20 cellular contexts compared by ENCODE assay signal in the genomic region with DNA sequence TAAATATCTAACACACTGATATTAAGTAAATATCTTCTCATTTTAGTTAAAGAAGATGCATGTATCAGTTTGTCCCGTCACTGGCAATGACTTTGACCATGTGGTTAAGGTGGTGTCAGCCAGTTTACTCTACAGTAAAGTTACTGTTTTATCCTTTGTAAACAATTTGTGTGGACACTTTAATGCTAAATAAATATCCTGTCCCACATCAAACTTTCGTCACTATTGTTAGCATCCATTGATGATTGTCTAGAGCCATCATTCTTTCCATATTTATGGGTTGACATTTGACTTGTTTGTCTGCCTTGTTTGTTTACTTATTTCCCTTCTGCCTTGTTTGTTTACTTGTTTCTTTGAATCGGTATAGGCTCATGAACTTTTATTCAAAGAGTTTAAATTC. TPM values are rescaled to one million over a fixed set of nuclear protein-coding genes. Genes with fewer than 3 reads are reported as not detected.
A peak's percentile ranks its signal among the peaks of the same experiment; 100 is the strongest.
DNase-seq lines count a peak whose midpoint lies in the region; ATAC-seq, FAIRE-seq and TF ChIP-seq lines count a peak whose summit lies in the region.
"Had no signal": no experiment of that assay in that cellular context is flagged by ENCODE, and none has a peak within 500 bp of the region (broad histone marks: within the 10 kb centered on the region; RNA-seq: fewer than 3 reads in every experiment).

No MANE protein-coding gene starts in this region.

- TF ChIP-seq POLR2A in HepG2 (IDR thresholded peaks at IDR 0.05; ENCODE audit: insufficient read depth in 1 of 2, low read depth in 2 of 2, low read length in 2 of 2) = no peak
- TF ChIP-seq POLR2A in right lobe of liver (IDR thresholded peaks at IDR 0.05) = no peak

- no peak overlapping the region; the same call in 1 of the 2 replicates for H3K4me2 ChIP-seq in HepG2 (ENCODE audit: low read depth, low read length)
- H3K4me2 ChIP-seq in PC-3 (ENCODE audit: low read length) = no peak overlapping the region
- H3K4me2 ChIP-seq: GM23338 had no signal

- CTCF ChIA-PET in HepG2 (lab: Yijun Ruan, JAX; ENCODE audit: low intra/inter-chr PET ratio, low total read pairs) (no interaction called here), PC-3 (lab: Charles Lee) (no interaction called here)

- no peaks in the 10 kb centered on the region for H3K79me2 ChIP-seq in HepG2 (ENCODE audit: insufficient read depth, low read length)
- H3K79me2 ChIP-seq in PC-3 (ENCODE audit: low read length) = no peaks in the 10 kb centered on the region

- H3K36me3 ChIP-seq in HepG2 (replicated peaks in 1 of 2; ENCODE audit: control insufficient read depth in 1 of 2, insufficient read depth in 2 of 2, low read length in 2 of 2) = no peaks in the 10 kb centered on the region
- no peaks in the 10 kb centered on the region for H3K36me3 ChIP-seq in right lobe of liver
- no peaks in the 10 kb centered on the region for H3K36me3 ChIP-seq in PC-3 (ENCODE audit: low read depth, low read length)

- H3K9ac ChIP-seq in HepG2 (ENCODE audit: insufficient read depth, low read depth, low read length) (no peak overlapping the region), PC-3 (ENCODE audit: low read length) (no peak overlapping the region)

- H3K4me3 ChIP-seq in HepG2 (replicated peaks in 1 of 3; ENCODE audit: insufficient read depth in 1 of 3, low read depth in 2 of 3, low read length in 3 of 3) (no peak overlapping the region), right lobe of liver (no peak overlapping the region), PC-3 (ENCODE audit: low read length) (no peak overlapping the region)
- H3K4me3 ChIP-seq: GM12878, GM23338 had no signal

- in situ Hi-C loops in HepG2 (cut with HindIII; ENCODE audit: extremely low pct_ligation_motif_present, low pct_unique_long_range_greater_than_20kb) = no loop called here

- peak; percentile 57 for DNase-seq in HepG2 (ENCODE audit: low spot score)
- no peak for DNase-seq in right lobe of liver
- peak; percentile 47 for DNase-seq in PC-3
- DNase-seq in left colon = no peak
- no peak for DNase-seq in Right ventricle myocardium inferior (ENCODE audit: missing footprints)
- no peak for DNase-seq in activated CD4-positive, alpha-beta T cell treated with anti-CD3 and anti-CD28 coated beads, Interleukin-2, amount 50 U/mL, for 48 hours
- DNase-seq: 8988T; C1 segment of cervical spinal cord; Calu3; CD4-positive, alpha-beta memory T cell; COR-L47; DMS79; EL; GDM1; H9 had no signal

- H3K9me3 ChIP-seq in HepG2 (ENCODE audit: low read length) = no peaks in the 10 kb centered on the region
- H3K9me3 ChIP-seq in right lobe of liver = no peaks in the 10 kb centered on the region
- H3K9me3 ChIP-seq in PC-3 (ENCODE audit: low read length) = no peaks in the 10 kb centered on the region

- H4K20me1 ChIP-seq in HepG2 (ENCODE audit: insufficient read depth, low read length) (no peaks in the 10 kb centered on the region), PC-3 (ENCODE audit: low read length) (no peaks in the 10 kb centered on the region)

- no peak for TF ChIP-seq CTCF in HepG2 (CRISPR knock-in tag; IDR thresholded peaks at IDR 0.05)
- no peak for TF ChIP-seq CTCF in right lobe of liver (IDR thresholded peaks at IDR 0.05)
- no peak for TF ChIP-seq CTCF in PC-3 (conservative IDR thresholded peaks at IDR 0.05; ENCODE audit: low read depth, low read length)

- ATAC-seq in HepG2 (peak; percentile 72), right lobe of liver (no peak), PC-3 (peak; percentile 79), left colon (peak; percentile 71), HG03342 (IDR thresholded peaks at IDR 0.05; ENCODE audit: unreplicated experiment) (no peak), Right ventricle myocardium inferior (no peak)
- ATAC-seq: GM12878, GM23338, HCT116 had no signal

- POLR2A ChIA-PET in HepG2 (lab: Yijun Ruan, JAX) = no interaction called here
- POLR2A ChIA-PET in PC-3 (lab: Charles Lee; ENCODE audit: unreplicated experiment) = no interaction called here

- under 1% methylated on average over 3 of the region's 3 CpGs for WGBS in HepG2 (ENCODE audit: low lambda C conversion rate)
- WGBS in right lobe of liver (ENCODE audit: insufficient coverage, low coverage, low lambda C conversion rate, missing lambda C conversion rate) = 22% methylated on average over 3 of the region's 3 CpGs

- TF ChIP-seq EP300 in HepG2 (IDR thresholded peaks at IDR 0.05; ENCODE audit: low read depth in 2 of 2, low read length in 2 of 2) (peak in 1 of 2 experiments; percentile 70; a peak in 1 of 4 replicates), HepG2 (CRISPR knock-in tag; IDR thresholded peaks at IDR 0.05; ENCODE audit: borderline replicate concordance) (0 out of 2 replicates have a peak, but pooled peaks have one; percentile 13)

- H3K4me1 ChIP-seq in HepG2 (ENCODE audit: insufficient read depth, low read length) (peaks cover 25% of the 10 kb centered on the region; the same call in 1 of the 2 replicates), right lobe of liver (no peaks in the 10 kb centered on the region), PC-3 (ENCODE audit: insufficient read depth, low read length) (no peaks in the 10 kb centered on the region)

- H3F3A ChIP-seq in PC-3 (ENCODE audit: low read length, unreplicated experiment) = no peaks in the 10 kb centered on the region

- FAIRE-seq in HepG2 (lab: Jason Lieb, UNC) = peak; percentile 48
- FAIRE-seq: GM12878, GM19239 had no signal

- no peak overlapping the region for H3K27ac ChIP-seq in HepG2 (ENCODE audit: extremely low read length, insufficient read depth, low read length)
- H3K27ac ChIP-seq in right lobe of liver = no peak overlapping the region
- H3K27ac ChIP-seq in PC-3 (ENCODE audit: low read length) = no peak overlapping the region

- no peak for TF ChIP-seq RAD21 in HepG2 (CRISPR knock-in tag; IDR thresholded peaks at IDR 0.05)

- intact Hi-C loops in HepG2 (cut with micrococcal nuclease; ENCODE audit: unreplicated experiment) (loop anchor here (5.0 kb wide), 1 partner anchor 68 kb away; no protein-coding TSS in a partner anchor), right lobe of liver (cut with DNase I) (no loop called here), PC-3 (cut with micrococcal nuclease) (no loop called here), left colon (cut with DNase I, micrococcal nuclease) (no loop called here), Right ventricle myocardium inferior (cut with DNase I) (no loop called here)

- no peak overlapping the region for H2AFZ ChIP-seq in HepG2 (ENCODE audit: low read length)
- no peak overlapping the region for H2AFZ ChIP-seq in PC-3 (ENCODE audit: low read length)
- H2AFZ ChIP-seq: GM23338 had no signal

- H3K9me2 ChIP-seq in PC-3 (replicated peaks; ENCODE audit: low read length) = no peaks in the 10 kb centered on the region

- H3K27me3 ChIP-seq in HepG2 (ENCODE audit: control insufficient read depth in 1 of 2, insufficient read depth in 2 of 2, low read length in 2 of 2) (peaks cover 2 to 31% of the 10 kb centered on the region in 2 experiments; a peak in 2 of 5 replicates), right lobe of liver (peaks cover 0 to 4% of the 10 kb centered on the region in 2 donors), PC-3 (ENCODE audit: low read length) (no peaks in the 10 kb centered on the region)

- BruUV-seq in HepG2 (replicated peaks; lab: Mats Ljungman, UMichigan) (no TSS peak), PC-3 (replicated peaks; lab: Mats Ljungman, UMichigan) (no TSS peak)

TF ChIP-seq in HepG2, 621 proteins besides CTCF, POLR2A, EP300 and RAD21 (continues in another document):
- TF ChIP-seq SMC3 (IDR thresholded peaks at IDR 0.05; ENCODE audit: low read length) = no peak
- no peak for TF ChIP-seq ZNF616 (CRISPR knock-in tag; IDR thresholded peaks at IDR 0.05; ENCODE audit: low read depth)
- no peak for TF ChIP-seq MIER2 (CRISPR knock-in tag; IDR thresholded peaks at IDR 0.05)

RNA-seq across cellular contexts. Expression of gene GPD1L, which starts 11.0 kb away (rescaled TPM):
- total RNA-seq in HepG2 (2016; rRNA removed; fragmentation: Illumina TruSeq; extraction: Trizol) = 13.7 and 20.1 TPM in 2 replicates
- total RNA-seq in HepG2 (2016; cell fraction: cytosol; rRNA removed; fragmentation: Illumina TruSeq; extraction: Trizol; ENCODE audit: low read depth) = 1.3 and 3.3 TPM in 2 replicates
- 13.6 and 21.2 TPM in 2 replicates for total RNA-seq in HepG2 (2016; cell fraction: insoluble cytoplasmic fraction; rRNA removed; fragmentation: Illumina TruSeq; extraction: Trizol)
- 5.5 and 5.8 TPM in 2 replicates for total RNA-seq in HepG2 (2016; cell fraction: membrane; rRNA removed; fragmentation: Illumina TruSeq; extraction: Trizol)
- 8.4 and 8.6 TPM in 2 replicates for total RNA-seq in HepG2 (2016; cell fraction: nucleus; rRNA removed; fragmentation: Illumina TruSeq; extraction: Trizol)
- 4.0 and 4.9 TPM in 2 replicates for polyA plus RNA-seq in HepG2 (2011; rRNA removed)
- 2.8 and 4.0 TPM in 2 replicates for polyA plus RNA-seq in HepG2 (2011; cell fraction: cytosol; rRNA removed)
- 2.0 and 3.7 TPM in 2 replicates for polyA plus RNA-seq in HepG2 (2011; cell fraction: nucleus; rRNA removed)
- polyA plus RNA-seq in HepG2 (2012) = 4.3 and 6.1 TPM in 2 replicates
- polyA plus RNA-seq in HepG2 (2016; cell fraction: cytosol; fragmentation: Illumina TruSeq; extraction: Trizol; ENCODE audit: low read depth) = 0.65 and 0.78 TPM in 2 replicates
- 15.6 and 16.7 TPM in 2 replicates for polyA plus RNA-seq in HepG2 (2016; cell fraction: insoluble cytoplasmic fraction; fragmentation: Illumina TruSeq; extraction: Trizol; ENCODE audit: low read depth)
- polyA plus RNA-seq in HepG2 (2016; cell fraction: membrane; fragmentation: Illumina TruSeq; extraction: Trizol; ENCODE audit: low read depth) = 2.3 and 2.4 TPM in 2 replicates
- polyA plus RNA-seq in HepG2 (2016; cell fraction: nucleus; fragmentation: Illumina TruSeq; extraction: Trizol; ENCODE audit: insufficient read depth, low read depth) = 7.8 and 8.2 TPM in 2 replicates
- 4.9 and 19.8 TPM in 2 replicates for polyA minus RNA-seq in HepG2 (2011; rRNA and poly(A)+ RNA removed; ENCODE audit: low replicate concordance)
- polyA minus RNA-seq in HepG2 (2011; cell fraction: cytosol; rRNA and poly(A)+ RNA removed) = 3.4 and 3.9 TPM in 2 replicates
- polyA minus RNA-seq in HepG2 (2011; cell fraction: nucleus; rRNA and poly(A)+ RNA removed) = 2.7 and 4.0 TPM in 2 replicates
- total RNA-seq in right lobe of liver = 1 to 10 TPM; 1.5 to 3.3 (median 2.6) TPM
- 33.7 and 42.8 TPM in 2 replicates for total RNA-seq in PC-3 (2014; rRNA removed)
- 10 to 100 TPM; 91.1 to 93.1 TPM for total RNA-seq in left colon
- 223 TPM for total RNA-seq in Right ventricle myocardium inferior

Comparison
In these comparisons a context has a peak if more than half of its experiments do, and no peak if none do; other contexts are left out.
1. ATAC-seq: peak in HepG2 (single experiment), PC-3 (single experiment) and left colon (single experiment); none in right lobe of liver (0 of 4), HG03342 (single experiment) and Right ventricle myocardium inferior (single experiment).
2. DNase-seq: peak in HepG2 (single experiment) and PC-3 (single experiment); none in right lobe of liver (0 of 3), left colon (0 of 2), Right ventricle myocardium inferior (single experiment) and activated CD4-positive, alpha-beta T cell treated with anti-CD3 and anti-CD28 coated beads, Interleukin-2, amount 50 U/mL, for 48 hours (0 of 2).